8 cellular contexts compared by ENCODE assay signal in the genomic region with DNA sequence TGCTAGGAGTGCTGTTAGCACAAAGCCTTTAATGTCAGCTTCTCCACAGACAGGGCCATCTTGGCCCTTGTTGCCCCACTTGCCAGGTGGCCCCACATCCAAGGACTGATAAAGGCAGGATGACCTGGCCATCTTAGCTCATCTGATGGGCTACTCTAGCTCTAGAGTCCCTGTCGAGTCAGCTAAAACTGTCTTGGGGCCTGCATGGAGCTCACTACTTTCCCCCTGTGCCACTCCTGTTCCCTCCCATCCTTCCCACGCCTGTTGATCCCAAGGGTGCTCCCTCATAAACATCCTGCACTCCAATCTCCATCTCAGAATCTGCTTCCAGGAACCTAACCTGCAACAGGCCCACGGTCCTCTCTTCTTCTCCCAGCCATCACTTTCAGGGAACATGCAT. TPM values are rescaled to one million over a fixed set of nuclear protein-coding genes. Genes with fewer than 3 reads are reported as not detected.
DNase-seq lines count a peak whose midpoint lies in the region; ATAC-seq and TF ChIP-seq lines count a peak whose summit lies in the region.

No MANE protein-coding gene starts in this region.

- peaks cover 0 to 8% (median under 1%) of the 10 kb centered on the region in 9 donors for H3K36me3 ChIP-seq in heart right ventricle
- peaks cover 0 to 4% of the 10 kb centered on the region in 2 donors for H3K36me3 ChIP-seq in muscle layer of duodenum (ENCODE audit: control insufficient read depth in 1 of 2, insufficient read depth in 2 of 2, low read length in 2 of 2)

- H3K9me3 ChIP-seq in heart right ventricle (no peaks in the 10 kb centered on the region), muscle layer of duodenum (ENCODE audit: control insufficient read depth in 1 of 2, low read length in 2 of 2) (no peaks in the 10 kb centered on the region)

- H3K27me3 ChIP-seq in heart right ventricle = no peaks in the 10 kb centered on the region
- no peaks in the 10 kb centered on the region for H3K27me3 ChIP-seq in muscle layer of duodenum (ENCODE audit: low read depth, low read length)

- no peak for DNase-seq in heart right ventricle
- no peak for DNase-seq in Right ventricle myocardium inferior (ENCODE audit: missing footprints)
- no peak for DNase-seq in activated naive CD8-positive, alpha-beta T cell treated with anti-CD3 and anti-CD28 coated beads, Interleukin-2, amount 50 U/mL, for 24 hours
- DNase-seq in type B pancreatic cell (ENCODE audit: extremely low spot score, unreplicated experiment) = no peak
- DNase-seq in NCI-H1092 treated with DMSO at 0.1 percent for 48 hours (lab: John Stamatoyannopoulos, UW) = no peak

- H3K4me1 ChIP-seq in heart right ventricle (peaks cover 3 to 42% (median 27%) of the 10 kb centered on the region in 9 donors), muscle layer of duodenum (ENCODE audit: control insufficient read depth in 1 of 2, insufficient read depth in 2 of 2, low read length in 2 of 2) (peaks cover 8 to 25% of the 10 kb centered on the region in 2 donors)

- H3K27me3 Mint-ChIP-seq in activated naive CD8-positive, alpha-beta T cell treated with anti-CD3 and anti-CD28 coated beads, Interleukin-2, amount 50 U/mL, for 24 hours = no peaks in the 10 kb centered on the region
- peaks cover 15% of the 10 kb centered on the region for H3K27me3 Mint-ChIP-seq in type B pancreatic cell

- intact Hi-C loops in heart right ventricle (cut with DNase I) = loop anchor here in 4 of 10 donors (2.0 to 5.0 kb wide), 2 partner anchors 37 to 49 kb away; a partner anchor contains a TSS
- intact Hi-C loops in Right ventricle myocardium inferior (cut with DNase I) = loop anchor here (5.0 to 10.0 kb wide), 2 partner anchors 49 to 73 kb away; a partner anchor contains a TSS

- H3K36me3 Mint-ChIP-seq in activated naive CD8-positive, alpha-beta T cell treated with anti-CD3 and anti-CD28 coated beads, Interleukin-2, amount 50 U/mL, for 24 hours (ENCODE audit: low read depth) = peaks cover 8% of the 10 kb centered on the region
- peaks cover 8% of the 10 kb centered on the region for H3K36me3 Mint-ChIP-seq in type B pancreatic cell

- H3K27ac Mint-ChIP-seq in activated naive CD8-positive, alpha-beta T cell treated with anti-CD3 and anti-CD28 coated beads, Interleukin-2, amount 50 U/mL, for 24 hours = peak overlapping the region; percentile 90
- peak overlapping the region; percentile 48 for H3K27ac Mint-ChIP-seq in type B pancreatic cell

- H3K4me3 Mint-ChIP-seq in activated naive CD8-positive, alpha-beta T cell treated with anti-CD3 and anti-CD28 coated beads, Interleukin-2, amount 50 U/mL, for 24 hours = peak overlapping the region; percentile 70
- H3K4me3 Mint-ChIP-seq in type B pancreatic cell = peak overlapping the region; percentile 84

- H3K4me1 Mint-ChIP-seq in activated naive CD8-positive, alpha-beta T cell treated with anti-CD3 and anti-CD28 coated beads, Interleukin-2, amount 50 U/mL, for 24 hours = peaks cover 29% of the 10 kb centered on the region
- H3K4me1 Mint-ChIP-seq in type B pancreatic cell (ENCODE audit: unreplicated experiment) = peaks cover 21% of the 10 kb centered on the region

- TF ChIP-seq CTCF in heart right ventricle (IDR thresholded peaks at IDR 0.05) (no peak), type B pancreatic cell (conservative IDR thresholded peaks at IDR 0.05) (no peak)

- H3K27ac ChIP-seq in heart right ventricle = peak overlapping the region in 9 of 10 donors; percentile 70 to 92 (median 85)
- no peak overlapping the region for H3K27ac ChIP-seq in muscle layer of duodenum (ENCODE audit: low read length)

- ATAC-seq in heart right ventricle (no peak), Right ventricle myocardium inferior (no peak), HG03135 (IDR thresholded peaks at IDR 0.05; ENCODE audit: unreplicated experiment) (no peak), HG03469 (IDR thresholded peaks at IDR 0.05; ENCODE audit: unreplicated experiment) (no peak)
- no peak for ATAC-seq in activated naive CD8-positive, alpha-beta T cell treated with anti-CD3 and anti-CD28 coated beads, Interleukin-2, amount 50 U/mL, for 24 hours

- H3K4me3 ChIP-seq in heart right ventricle = peak overlapping the region in 8 of 10 donors; percentile 51 to 69 (median 60)
- H3K4me3 ChIP-seq in muscle layer of duodenum (ENCODE audit: low read depth in 1 of 2, low read length in 2 of 2) = peak overlapping the region; percentile 62 to 65

- 60 to 69% methylated on average over 3 of the region's 3 CpGs for WGBS in heart right ventricle, 2 donors

- no peaks in the 10 kb centered on the region for H3K9me3 Mint-ChIP-seq in activated naive CD8-positive, alpha-beta T cell treated with anti-CD3 and anti-CD28 coated beads, Interleukin-2, amount 50 U/mL, for 24 hours
- no peaks in the 10 kb centered on the region for H3K9me3 Mint-ChIP-seq in type B pancreatic cell

RNA-seq across cellular contexts. Expression of a gene that starts 0.7 kb away (rescaled TPM):
- total RNA-seq in heart right ventricle (10 to 100 TPM in 1 of 10 donors, 1 to 10 TPM in 9; 3.3 to 14.6 (median 6.5) TPM), Right ventricle myocardium inferior (4.7 TPM), type B pancreatic cell (ENCODE audit: low replicate concordance) (20.4 and 35.4 TPM in 2 replicates)
- 10 to 100 TPM in 1 of 2 donors, 1 to 10 TPM in 1; 7.5 to 22.9 TPM for polyA plus RNA-seq in heart right ventricle

RNA-seq across cellular contexts. Expression of a gene that starts 31.4 kb away (rescaled TPM):
- total RNA-seq in heart right ventricle (under 1 TPM in 2 of 10 donors, not detected in 8; 0.10 to 0.19 TPM), Right ventricle myocardium inferior (not detected), type B pancreatic cell (ENCODE audit: low replicate concordance) (not detected in 2 replicates)
- polyA plus RNA-seq in heart right ventricle = under 1 TPM in 1 of 2 donors, not detected in 1; 0.22 TPM

RNA-seq across cellular contexts. Expression of a gene that starts 48.6 kb away (rescaled TPM):
- total RNA-seq in heart right ventricle = 10 to 100 TPM; 25.5 to 40.6 (median 32.5) TPM
- 10 to 100 TPM; 16.9 to 26.6 TPM for polyA plus RNA-seq in heart right ventricle
- 32.7 TPM for total RNA-seq in Right ventricle myocardium inferior
- 69.4 and 108 TPM in 2 replicates for total RNA-seq in type B pancreatic cell (ENCODE audit: low replicate concordance)
